In genomic region chr1:116806671-116807070, GRCh38 we compare ENCODE assay signal across 22 cellular contexts. TPM values are rescaled to one million over a fixed set of nuclear protein-coding genes. Genes with fewer than 3 reads are reported as not detected.
DNase-seq lines count a peak whose midpoint lies in the region; ATAC-seq lines count a peak whose summit lies in the region.
"Had no signal": no experiment of that assay in that cellular context is flagged by ENCODE, and none has a peak within 500 bp of the region (broad histone marks: within the 10 kb centered on the region; RNA-seq: fewer than 3 reads in every experiment).

No MANE protein-coding gene starts in this region.

- peak overlapping the region; percentile 79 for H3K4me3 Mint-ChIP-seq in activated CD4-positive, alpha-beta T cell treated with anti-CD3 and anti-CD28 coated beads, Interleukin-2, amount 10 ng/mL, durations not matched to agents 24 days and 14 days
- H3K4me3 Mint-ChIP-seq in T-helper 2 cell treated with Interferon-gamma antibody and Interleukin-4, amounts not matched to agents 5 μg/mL and 100 μg/mL, for 36 hours, result peak overlapping the region; percentile 77
- H3K4me3 Mint-ChIP-seq in stimulated activated naive B cell treated with anti-CD40 and anti-IgM and Interleukin-4, amounts not matched to agents 10 μg/mL and 1 μg/mL and 100 μg/mL, for 72 hours, result no peak overlapping the region
- H3K4me3 Mint-ChIP-seq: IgD-negative memory B cell had no signal

- H3K4me1 ChIP-seq in effector memory CD4-positive, alpha-beta T cell (ENCODE audit: control insufficient read depth, insufficient read depth, low read length, poor library complexity, severe bottlenecking), result peaks cover 39% of the 10 kb centered on the region
- H3K4me1 ChIP-seq: right lobe of liver, SJSA1, tibial nerve had no signal

- ATAC-seq in stimulated activated naive B cell treated with anti-CD40 and anti-IgM and Interleukin-4, amounts not matched to agents 10 μg/mL and 1 μg/mL and 100 μg/mL, for 72 hours (replicated peaks), result no peak
- no peak for ATAC-seq in GM18909 (IDR thresholded peaks at IDR 0.05; ENCODE audit: poor library complexity, unreplicated experiment)
- no peak for ATAC-seq in HG02798 (IDR thresholded peaks at IDR 0.05; ENCODE audit: poor library complexity, unreplicated experiment)
- ATAC-seq: right lobe of liver had no signal

- no peaks in the 10 kb centered on the region for H3K9me3 ChIP-seq in effector memory CD4-positive, alpha-beta T cell (ENCODE audit: control insufficient read depth, low read length)
- H3K9me3 ChIP-seq: right lobe of liver, SJSA1 had no signal

- no peaks in the 10 kb centered on the region for H3K9me3 Mint-ChIP-seq in activated CD4-positive, alpha-beta T cell treated with anti-CD3 and anti-CD28 coated beads, Interleukin-2, amount 10 ng/mL, durations not matched to agents 24 days and 14 days
- H3K9me3 Mint-ChIP-seq in T-helper 2 cell treated with Interferon-gamma antibody and Interleukin-4, amounts not matched to agents 5 μg/mL and 100 μg/mL, for 36 hours, result peaks cover 1% of the 10 kb centered on the region
- H3K9me3 Mint-ChIP-seq in stimulated activated naive B cell treated with anti-CD40 and anti-IgM and Interleukin-4, amounts not matched to agents 10 μg/mL and 1 μg/mL and 100 μg/mL, for 72 hours, result peaks cover 3 to 6% of the 10 kb centered on the region in 2 donors

- H3K27me3 Mint-ChIP-seq in activated CD4-positive, alpha-beta T cell treated with anti-CD3 and anti-CD28 coated beads, Interleukin-2, amount 10 ng/mL, durations not matched to agents 24 days and 14 days, result no peaks in the 10 kb centered on the region
- no peaks in the 10 kb centered on the region for H3K27me3 Mint-ChIP-seq in T-helper 2 cell treated with Interferon-gamma antibody and Interleukin-4, amounts not matched to agents 5 μg/mL and 100 μg/mL, for 36 hours (ENCODE audit: low read depth)
- H3K27me3 Mint-ChIP-seq in stimulated activated naive B cell treated with anti-CD40 and anti-IgM and Interleukin-4, amounts not matched to agents 10 μg/mL and 1 μg/mL and 100 μg/mL, for 72 hours, result no peaks in the 10 kb centered on the region
- H3K27me3 Mint-ChIP-seq: IgD-negative memory B cell had no signal

- no peak overlapping the region for H3K4me3 ChIP-seq in effector memory CD4-positive, alpha-beta T cell (ENCODE audit: insufficient read depth, low read depth, low read length, poor library complexity, severe bottlenecking)
- H3K4me3 ChIP-seq: BLaER1, cardiac muscle cell, right lobe of liver, SJSA1, tibial nerve had no signal

- peaks cover 84% of the 10 kb centered on the region for H3K4me1 Mint-ChIP-seq in activated CD4-positive, alpha-beta T cell treated with anti-CD3 and anti-CD28 coated beads, Interleukin-2, amount 10 ng/mL, durations not matched to agents 24 days and 14 days
- peaks cover 78% of the 10 kb centered on the region for H3K4me1 Mint-ChIP-seq in T-helper 2 cell treated with Interferon-gamma antibody and Interleukin-4, amounts not matched to agents 5 μg/mL and 100 μg/mL, for 36 hours (ENCODE audit: low read depth)
- H3K4me1 Mint-ChIP-seq in stimulated activated naive B cell treated with anti-CD40 and anti-IgM and Interleukin-4, amounts not matched to agents 10 μg/mL and 1 μg/mL and 100 μg/mL, for 72 hours, result peaks cover 0 to 2% of the 10 kb centered on the region in 2 donors

- H3K27ac Mint-ChIP-seq in activated CD4-positive, alpha-beta T cell treated with anti-CD3 and anti-CD28 coated beads, Interleukin-2, amount 10 ng/mL, durations not matched to agents 24 days and 14 days, result peak overlapping the region; percentile 95
- H3K27ac Mint-ChIP-seq in T-helper 2 cell treated with Interferon-gamma antibody and Interleukin-4, amounts not matched to agents 5 μg/mL and 100 μg/mL, for 36 hours, result peak overlapping the region; percentile 85
- H3K27ac Mint-ChIP-seq in stimulated activated naive B cell treated with anti-CD40 and anti-IgM and Interleukin-4, amounts not matched to agents 10 μg/mL and 1 μg/mL and 100 μg/mL, for 72 hours, result peak overlapping the region; percentile 20

- no peaks in the 10 kb centered on the region for H3K36me3 ChIP-seq in effector memory CD4-positive, alpha-beta T cell (ENCODE audit: control insufficient read depth, insufficient read depth, low read length)
- H3K36me3 ChIP-seq: BLaER1, cardiac muscle cell, right lobe of liver, SJSA1, tibial nerve had no signal

- H3K27me3 ChIP-seq in effector memory CD4-positive, alpha-beta T cell (replicated peaks; ENCODE audit: control insufficient read depth, insufficient read depth, low read length, poor library complexity, severe bottlenecking), result no peaks in the 10 kb centered on the region
- H3K27me3 ChIP-seq: BLaER1, cardiac muscle cell, right lobe of liver, SJSA1, tibial nerve had no signal

- peak; percentile 72 for DNase-seq in activated CD4-positive, alpha-beta T cell treated with anti-CD3 and anti-CD28 coated beads, Interleukin-2, amount 10 ng/mL, durations not matched to agents 24 days and 14 days
- DNase-seq in activated CD4-positive, alpha-beta T cell treated with anti-CD3 and anti-CD28 coated beads for 4 hours, result no peak
- DNase-seq in T-helper 2 cell treated with Interferon-gamma antibody and Interleukin-4, amounts not matched to agents 5 μg/mL and 100 μg/mL, for 36 hours (ENCODE audit: low spot score), result no peak
- DNase-seq in effector memory CD4-positive, alpha-beta T cell, result no peak
- no peak for DNase-seq in stimulated activated naive B cell treated with anti-CD40 and anti-IgM and Interleukin-4, amounts not matched to agents 10 μg/mL and 1 μg/mL and 100 μg/mL, for 72 hours
- DNase-seq in SKM-1 treated with dmso at 0.1 percent for 144 hours (lab: John Stamatoyannopoulos, UW; ENCODE audit: unreplicated experiment), result no peak
- DNase-seq: DMS79 treated with DMSO at 0.1 percent for 48 hours; effector CD8-positive, alpha-beta T cell; hippocampal formation; NCI-H2081 treated with DMSO at 0.1 percent for 48 hours; NCI-H524 treated with DMSO at 0.1 percent for 48 hours; OCI-M1; right lobe of liver had no signal

- peak overlapping the region; percentile 76 for H3K27ac ChIP-seq in effector memory CD4-positive, alpha-beta T cell (ENCODE audit: insufficient read depth, low read length, poor library complexity, severe bottlenecking)
- H3K27ac ChIP-seq: BLaER1, cardiac muscle cell, right lobe of liver, SJSA1, tibial nerve had no signal

- intact Hi-C loops in activated CD4-positive, alpha-beta T cell treated with anti-CD3 and anti-CD28 coated beads, Interleukin-2, amount 10 ng/mL, durations not matched to agents 24 days and 14 days (cut with micrococcal nuclease), result loop anchor here (1.0 to 10.0 kb wide), 5 partner anchors 9 to 432 kb away; partner anchors contain the start of gene ATP1A1

- peaks cover 18% of the 10 kb centered on the region for H3K36me3 Mint-ChIP-seq in activated CD4-positive, alpha-beta T cell treated with anti-CD3 and anti-CD28 coated beads, Interleukin-2, amount 10 ng/mL, durations not matched to agents 24 days and 14 days (ENCODE audit: low read depth)
- H3K36me3 Mint-ChIP-seq in T-helper 2 cell treated with Interferon-gamma antibody and Interleukin-4, amounts not matched to agents 5 μg/mL and 100 μg/mL, for 36 hours (ENCODE audit: low read depth), result peaks cover 8% of the 10 kb centered on the region
- no peaks in the 10 kb centered on the region for H3K36me3 Mint-ChIP-seq in stimulated activated naive B cell treated with anti-CD40 and anti-IgM and Interleukin-4, amounts not matched to agents 10 μg/mL and 1 μg/mL and 100 μg/mL, for 72 hours
- H3K36me3 Mint-ChIP-seq: IgD-negative memory B cell had no signal

RNA-seq across cellular contexts. Expression of gene CD2, which starts 52.4 kb away (rescaled TPM):
- total RNA-seq in activated CD4-positive, alpha-beta T cell treated with anti-CD3 and anti-CD28 coated beads, Interleukin-2, amount 10 ng/mL, durations not matched to agents 24 days and 14 days, result 500 and 501 TPM in 2 replicates
- total RNA-seq: A172, cardiac muscle cell, kidney epithelial cell, SJSA1 had no signal

Comparison
In these comparisons a context has a peak if more than half of its experiments do, and no peak if none do; other contexts are left out.
1. H3K27ac Mint-ChIP-seq: peak in every context shown above with its lines; median percentile 95 in activated CD4-positive, alpha-beta T cell treated with anti-CD3 and anti-CD28 coated beads, Interleukin-2, amount 10 ng/mL, durations not matched to agents 24 days and 14 days; 85 in T-helper 2 cell treated with Interferon-gamma antibody and Interleukin-4, amounts not matched to agents 5 μg/mL and 100 μg/mL, for 36 hours; 20 in stimulated activated naive B cell treated with anti-CD40 and anti-IgM and Interleukin-4, amounts not matched to agents 10 μg/mL and 1 μg/mL and 100 μg/mL, for 72 hours.
2. H3K4me3 Mint-ChIP-seq: peak in activated CD4-positive, alpha-beta T cell treated with anti-CD3 and anti-CD28 coated beads, Interleukin-2, amount 10 ng/mL, durations not matched to agents 24 days and 14 days (single experiment) and T-helper 2 cell treated with Interferon-gamma antibody and Interleukin-4, amounts not matched to agents 5 μg/mL and 100 μg/mL, for 36 hours (single experiment); none in stimulated activated naive B cell treated with anti-CD40 and anti-IgM and Interleukin-4, amounts not matched to agents 10 μg/mL and 1 μg/mL and 100 μg/mL, for 72 hours (0 of 2).